Comparison of ENCODE assay signal across 32 cellular contexts in the genomic region with DNA sequence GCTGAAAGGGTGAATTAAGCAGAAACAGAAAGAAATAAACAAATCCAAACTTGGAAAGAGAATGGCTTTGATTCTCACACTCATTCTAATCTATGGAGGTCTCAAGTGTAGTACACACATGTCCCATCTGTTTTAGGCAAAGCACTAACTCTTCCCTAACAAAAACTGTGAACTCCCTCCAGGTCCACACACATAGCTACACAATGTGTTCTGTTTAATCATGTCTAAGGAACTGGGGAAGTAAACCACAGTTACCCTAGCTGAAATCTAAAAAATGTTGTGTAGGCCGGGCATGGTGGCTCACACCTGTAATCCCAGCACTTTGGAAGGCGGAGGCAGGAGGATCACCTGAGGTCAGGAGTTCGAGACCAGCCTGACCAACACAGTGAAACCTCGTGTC.
A peak's percentile ranks its signal among the peaks of the same experiment; 100 is the strongest.
DNase-seq lines count a peak whose midpoint lies in the region; ATAC-seq, FAIRE-seq and TF ChIP-seq lines count a peak whose summit lies in the region.
"Had no signal": no experiment of that assay in that cellular context is flagged by ENCODE, and none has a peak within 500 bp of the region (broad histone marks: within the 10 kb centered on the region; RNA-seq: fewer than 3 reads in every experiment).

No MANE protein-coding gene starts in this region.

- no peak for FAIRE-seq in A549 (lab: Jason Lieb, UNC)
- FAIRE-seq: colon, G401.6, GM19239, K562 had no signal

- H3K23ac ChIP-seq in IMR-90 (ENCODE audit: low read depth, low read length) = peak overlapping the region; percentile 55; the same call in 1 of the 2 replicates

- H3K9me3 ChIP-seq in A549 (0 out of 3 replicates have a peak, but pooled peaks cover 5% of the 10 kb centered on the region), IMR-90 (ENCODE audit: control insufficient read depth, insufficient read depth, low read length) (no peaks in the 10 kb centered on the region), mammary epithelial cell (replicated peaks; ENCODE audit: insufficient read depth, low read length) (no peaks in the 10 kb centered on the region), osteoblast (ENCODE audit: low read depth, low read length) (no peaks in the 10 kb centered on the region)
- H3K9me3 ChIP-seq: BLaER1, thyroid gland, vagina had no signal

- H3K56ac ChIP-seq in IMR-90 (ENCODE audit: extremely low read depth, insufficient read depth, low read length) = peak overlapping the region; percentile 92

- peak overlapping the region; percentile 95 for H4K91ac ChIP-seq in IMR-90 (ENCODE audit: insufficient read depth, low read depth, low read length)

- H3K27ac ChIP-seq in A549 = peak overlapping the region; percentile 72 to 75
- peak overlapping the region; percentile 93 for H3K27ac ChIP-seq in IMR-90 (ENCODE audit: insufficient read depth, low read length)
- peak overlapping the region; percentile 100 for H3K27ac ChIP-seq in mammary epithelial cell (ENCODE audit: insufficient read depth, low read depth, low read length)
- peak overlapping the region; percentile 90 for H3K27ac ChIP-seq in osteoblast (ENCODE audit: low read depth, low read length)
- H3K27ac ChIP-seq: BLaER1, thyroid gland, vagina, WERI-Rb-1 had no signal

- H2AFZ ChIP-seq in IMR-90 (replicated peaks; ENCODE audit: low read length, poor library complexity) (no peak overlapping the region), mammary epithelial cell (ENCODE audit: low read depth, low read length) (no peak overlapping the region), osteoblast (ENCODE audit: low read length) (no peak overlapping the region)

- peak overlapping the region; percentile 64; the same call in 1 of the 2 replicates for H3K9ac ChIP-seq in IMR-90 (ENCODE audit: low read depth, low read length)
- H3K9ac ChIP-seq in mammary epithelial cell (ENCODE audit: insufficient read depth, low read length) = peak overlapping the region; percentile 70
- H3K9ac ChIP-seq: BLaER1 had no signal

- dilution Hi-C loops in IMR-90 (cut with HindIII; ENCODE audit: low sequenced_read_pairs, unreplicated experiment) = no loop called here
- dilution Hi-C loops in mammary epithelial cell (cut with HindIII; ENCODE audit: low sequenced_read_pairs) = loop anchor here (10.0 kb wide), 1 partner anchor 63 kb away; no protein-coding TSS in a partner anchor

- peaks cover 0 to 3% of the 10 kb centered on the region in 2 experiments; a peak in 2 of 4 replicates for H3K79me1 ChIP-seq in IMR-90 (ENCODE audit: low read depth in 1 of 2, low read length in 2 of 2)

- H2AK5ac ChIP-seq in IMR-90 (ENCODE audit: low read depth, low read length) = peak overlapping the region; percentile 84

- peaks cover 10% of the 10 kb centered on the region; the same call in 1 of the 2 replicates for H3K9me1 ChIP-seq in IMR-90 (ENCODE audit: insufficient read depth, low read length)

- ATAC-seq in A549 (no peak), IMR-90 (ENCODE audit: low read depth) (no peak), HG02852 (IDR thresholded peaks at IDR 0.05; ENCODE audit: unreplicated experiment) (no peak)
- no peak for ATAC-seq in effector memory CD8-positive, alpha-beta T cell (replicated peaks)
- ATAC-seq: K562, sciatic nerve had no signal

- H3K4ac ChIP-seq in IMR-90 (ENCODE audit: low read depth, low read length) = peak overlapping the region; percentile 97

- peak overlapping the region; percentile 75 for H2BK15ac ChIP-seq in IMR-90 (ENCODE audit: low read depth, low read length)

- TF ChIP-seq CTCF in A549 (IDR thresholded peaks at IDR 0.05) (no peak), IMR-90 (conservative IDR thresholded peaks at IDR 0.05; ENCODE audit: low read depth, low read length) (no peak), mammary epithelial cell (conservative IDR thresholded peaks at IDR 0.05 in 1 of 2, IDR thresholded peaks at IDR 0.05 in 1 of 2; ENCODE audit: extremely low read depth in 1 of 2, insufficient read depth in 1 of 2, low read depth in 1 of 2, low read length in 2 of 2) (no peak), osteoblast (IDR thresholded peaks at IDR 0.05; ENCODE audit: extremely low read depth, low read depth, low read length) (no peak), GM10266 (IDR thresholded peaks at IDR 0.05; ENCODE audit: control insufficient read depth, insufficient read depth, low read depth, missing control alignments) (no peak)

- CTCF ChIA-PET in A549 (lab: Yijun Ruan, JAX) = interaction anchor here (0.6 kb wide), 1 partner anchor 195 kb away, joined by 6 read pairs; no protein-coding TSS in a partner anchor
- CTCF ChIA-PET in IMR-90 (lab: Yijun Ruan, JAX) = interaction anchor here (0.5 kb wide), 1 partner anchor 111 kb away, joined by 3 read pairs; no protein-coding TSS in a partner anchor
- CTCF ChIA-PET in mammary epithelial cell (lab: Charles Lee; ENCODE audit: low non-redundant PET) = no interaction called here

- POLR2A ChIA-PET in A549 (lab: Yijun Ruan, JAX) = no interaction called here
- POLR2A ChIA-PET in IMR-90 (lab: Charles Lee; ENCODE audit: unreplicated experiment) = no interaction called here

- H2AK9ac ChIP-seq in IMR-90 (replicated peaks; ENCODE audit: low read depth, low read length, poor library complexity) = no peak overlapping the region

- BruUV-seq in IMR-90 (replicated peaks; lab: Mats Ljungman, UMichigan) (no TSS peak), mammary epithelial cell (replicated peaks; lab: Mats Ljungman, UMichigan) (no TSS peak)

- peak overlapping the region; percentile 100 for H3K18ac ChIP-seq in IMR-90 (ENCODE audit: low read depth, low read length)

- H3K4me3 ChIP-seq in A549 = no peak overlapping the region
- H3K4me3 ChIP-seq in IMR-90 (ENCODE audit: insufficient read depth, low read depth, low read length) = no peak overlapping the region
- H3K4me3 ChIP-seq in mammary epithelial cell (replicated peaks in 1 of 3; ENCODE audit: insufficient read depth in 1 of 3, low read depth in 2 of 3, low read length in 3 of 3) = no peak overlapping the region
- no peak overlapping the region for H3K4me3 ChIP-seq in osteoblast (ENCODE audit: insufficient read depth, low read length)
- H3K4me3 ChIP-seq: BLaER1, K562, thyroid gland, vagina had no signal

- no peak for TF ChIP-seq RAD21 in A549 (conservative IDR thresholded peaks at IDR 0.05 in 1 of 2, IDR thresholded peaks at IDR 0.05 in 1 of 2)
- TF ChIP-seq RAD21 in IMR-90 (IDR thresholded peaks at IDR 0.05; ENCODE audit: low read length) = no peak

- WGBS in A549 (ENCODE audit: missing lambda C conversion rate) = 62% methylated on average over 4 of the region's 4 CpGs
- WGBS in IMR-90 (ENCODE audit: extremely low coverage in 2 of 2, insufficient read length in 1 of 2), 2 experiments = no CpG with 5 or more reads among the region's 4 CpGs
- 30% methylated on average over 3 of the region's 4 CpGs for WGBS in mammary epithelial cell (ENCODE audit: low coverage, missing lambda C conversion rate)

- H4K20me1 ChIP-seq in IMR-90 (ENCODE audit: insufficient read depth, low read length) (no peaks in the 10 kb centered on the region), mammary epithelial cell (ENCODE audit: insufficient read depth, low read length) (no peaks in the 10 kb centered on the region), osteoblast (ENCODE audit: insufficient read depth, low read length) (no peaks in the 10 kb centered on the region)
- H4K20me1 ChIP-seq: BLaER1 had no signal

- H3K27ac Mint-ChIP-seq in effector memory CD8-positive, alpha-beta T cell = no peak overlapping the region
- H3K27ac Mint-ChIP-seq: progenitor cell of endocrine pancreas had no signal

- H3K4me1 Mint-ChIP-seq in effector memory CD8-positive, alpha-beta T cell (ENCODE audit: low read depth in 2 of 2) = no peaks in the 10 kb centered on the region

- intact Hi-C loops in IMR-90 (cut with micrococcal nuclease) (loop anchor here (2.0 to 10.0 kb wide), 5 partner anchors 45 to 187 kb away; no protein-coding TSS in a partner anchor), mammary epithelial cell (cut with micrococcal nuclease) (loop anchor here (1.0 to 5.0 kb wide), 9 partner anchors 18 to 114 kb away; no protein-coding TSS in a partner anchor)

- no peak overlapping the region for H3K4me3 Mint-ChIP-seq in effector memory CD8-positive, alpha-beta T cell

- H3K36me3 Mint-ChIP-seq in effector memory CD8-positive, alpha-beta T cell (ENCODE audit: insufficient read depth) = no peaks in the 10 kb centered on the region

- no peak for TF ChIP-seq EP300 in A549 (IDR thresholded peaks at IDR 0.05)

- no peak for DNase-seq in A549 (ENCODE audit: low read depth in 1 of 2, low spot score in 1 of 2)
- DNase-seq in IMR-90 = no peak
- peak; percentile 68 for DNase-seq in mammary epithelial cell
- no peak for DNase-seq in osteoblast (ENCODE audit: insufficient read length, low spot score, missing footprints)
- no peak for DNase-seq in GM10266 (ENCODE audit: extremely low spot score)
- no peak for DNase-seq in effector memory CD8-positive, alpha-beta T cell
- no peak for DNase-seq in NCI-H345 (lab: John Stamatoyannopoulos, UW)
- DNase-seq: ACHN; activated CD4-positive, alpha-beta T cell treated with anti-CD3 and anti-CD28 coated beads for 48 hours; activated CD8-positive, alpha-beta memory T cell treated with anti-CD3 and anti-CD28 coated beads for 24 hours; DMS53; effector CD4-positive, alpha-beta T cell; H7; mesendoderm; NCI-H1417 treated with DMSO at 0.1 percent for 48 hours; NCI-H2081 treated with DMSO at 0.1 percent for 48 hours; NCI-H446 treated with DMSO at 0.1 percent for 48 hours; NCI-H82; SHP77; stimulated activated naive CD4-positive, alpha-beta T cell; T-helper 9 cell; thyroid gland; WERI-Rb-1 had no signal

- peak overlapping the region; percentile 96 for H2BK120ac ChIP-seq in IMR-90 (ENCODE audit: low read depth, low read length)

- H3K4me1 ChIP-seq in A549 (peaks cover 58% of the 10 kb centered on the region), IMR-90 (ENCODE audit: control insufficient read depth, insufficient read depth, low read length) (peaks cover 16% of the 10 kb centered on the region), mammary epithelial cell (ENCODE audit: insufficient read depth, low read length) (peaks cover 56% of the 10 kb centered on the region), osteoblast (ENCODE audit: insufficient read depth, low read length) (peaks cover 69% of the 10 kb centered on the region)
- H3K4me1 ChIP-seq: BLaER1, vagina had no signal

- peaks cover 0 to 8% of the 10 kb centered on the region in 2 donors for H3K9me3 Mint-ChIP-seq in effector memory CD8-positive, alpha-beta T cell

- H3K4me2 ChIP-seq in A549 (peak overlapping the region; percentile 67), IMR-90 (ENCODE audit: low read depth, low read length) (no peak overlapping the region), mammary epithelial cell (ENCODE audit: insufficient read depth, low read depth, low read length) (no peak overlapping the region), osteoblast (ENCODE audit: insufficient read depth, low read length) (no peak overlapping the region)
- H3K4me2 ChIP-seq: BLaER1 had no signal

- TF ChIP-seq POLR2A in A549 (IDR thresholded peaks at IDR 0.05; ENCODE audit: low read length) = no peak
- no peak for TF ChIP-seq POLR2A in IMR-90 (IDR thresholded peaks at IDR 0.05; ENCODE audit: low read depth, low read length)

- H4K8ac ChIP-seq in IMR-90 (ENCODE audit: low read depth in 2 of 2, low read length in 2 of 2) = peak overlapping the region; percentile 85

- peak overlapping the region; percentile 99 for H2BK5ac ChIP-seq in IMR-90 (ENCODE audit: low read depth, low read length, poor library complexity, severe bottlenecking)

- in situ Hi-C loops in IMR-90 (cut with MboI; ENCODE audit: low sequenced_read_pairs) (no loop called here), mammary epithelial cell (cut with MboI; ENCODE audit: low sequenced_read_pairs in 2 of 2) (loop anchor here (5.0 to 10.0 kb wide), 2 partner anchors 39 to 53 kb away; no protein-coding TSS in a partner anchor)

- H3K79me2 ChIP-seq in mammary epithelial cell (ENCODE audit: insufficient read depth, low read length) (no peaks in the 10 kb centered on the region), osteoblast (ENCODE audit: insufficient read depth, low read length) (no peaks in the 10 kb centered on the region)

- peak overlapping the region; percentile 87 for H4K5ac ChIP-seq in IMR-90 (ENCODE audit: low read depth, low read length)

- no peaks in the 10 kb centered on the region for H3K27me3 Mint-ChIP-seq in effector memory CD8-positive, alpha-beta T cell
- H3K27me3 Mint-ChIP-seq: progenitor cell of endocrine pancreas had no signal

- H2BK20ac ChIP-seq in IMR-90 (ENCODE audit: low read depth, low read length) = peak overlapping the region; percentile 95

- no peaks in the 10 kb centered on the region for H3K27me3 ChIP-seq in IMR-90 (ENCODE audit: control insufficient read depth, insufficient read depth, low read length)
- no peaks in the 10 kb centered on the region for H3K27me3 ChIP-seq in mammary epithelial cell (ENCODE audit: insufficient read depth, low read length)
- H3K27me3 ChIP-seq in osteoblast (ENCODE audit: insufficient read depth, low read length) = no peaks in the 10 kb centered on the region
- H3K27me3 ChIP-seq: BLaER1, thyroid gland, vagina had no signal

- H3K14ac ChIP-seq in IMR-90 (replicated peaks; ENCODE audit: low read depth, low read length) = peak overlapping the region; percentile 84

- H3K36me3 ChIP-seq in IMR-90 (ENCODE audit: control insufficient read depth, insufficient read depth, low read length) (no peaks in the 10 kb centered on the region), mammary epithelial cell (ENCODE audit: insufficient read depth, low read length) (no peaks in the 10 kb centered on the region), osteoblast (ENCODE audit: insufficient read depth, low read length) (no peaks in the 10 kb centered on the region)
- H3K36me3 ChIP-seq: BLaER1, thyroid gland, vagina, WERI-Rb-1 had no signal
